7 cellular contexts compared by ENCODE assay signal in the genomic region with DNA sequence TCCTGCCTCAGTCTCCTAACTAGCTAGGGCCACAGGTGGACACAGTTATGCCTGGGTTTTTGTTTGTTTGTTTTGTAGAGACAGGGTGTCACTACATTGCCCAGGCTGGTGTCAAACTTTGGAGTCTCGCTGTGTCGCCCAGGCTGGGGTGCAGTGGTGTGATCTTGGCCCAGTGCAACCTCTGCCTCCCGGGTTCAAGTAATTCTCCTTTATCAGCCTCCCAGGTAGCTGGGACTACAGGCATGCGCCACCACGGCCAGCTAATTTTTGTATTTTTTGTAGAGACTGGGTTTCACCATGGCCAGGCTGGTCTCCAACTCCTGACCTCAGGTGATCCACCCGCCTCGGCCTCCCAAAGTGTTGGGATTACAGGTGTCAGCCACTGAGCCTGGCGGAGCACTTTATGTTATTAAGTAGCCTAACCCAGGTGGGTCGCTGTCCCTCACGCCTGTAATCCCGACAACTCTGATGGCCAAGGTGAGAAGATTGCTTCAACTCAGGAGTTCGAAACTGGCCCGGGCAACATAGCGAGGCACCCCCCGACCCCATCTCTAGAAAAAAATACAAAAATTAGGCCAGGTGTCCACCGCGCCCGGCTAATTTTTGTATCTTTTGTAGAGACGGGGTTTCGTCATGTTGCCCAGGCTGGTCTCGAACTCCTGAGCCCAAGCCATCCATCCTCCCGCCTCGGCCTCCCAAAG.
DNase-seq lines count a peak whose midpoint lies in the region; TF ChIP-seq lines count a peak whose summit lies in the region.
"Not testable (repeated sequence)": the region's sequence is repeated elsewhere in the genome, so short reads cannot be mapped to it uniquely, and the experiment has no call there.

No MANE protein-coding gene starts in this region.

- H3K4me3 Mint-ChIP-seq in activated CD4-positive, alpha-beta T cell treated with anti-CD3 and anti-CD28 coated beads, Interleukin-2, amount 10 ng/mL, durations not matched to agents 7 days and 5 days, result peak overlapping the region; percentile 99

- not testable (repeated sequence) for H3K9me3 ChIP-seq in DOHH2 (ENCODE audit: control insufficient read depth, insufficient read depth, low read length); MM.1S (replicated peaks; ENCODE audit: insufficient read depth, low read length); mesenchymal stem cell (ENCODE audit: control insufficient read depth, low read length); sigmoid colon

- not testable (repeated sequence) for H3K27me3 Mint-ChIP-seq in activated CD4-positive, alpha-beta T cell treated with anti-CD3 and anti-CD28 coated beads, Interleukin-2, amount 10 ng/mL, durations not matched to agents 7 days and 5 days

- WGBS in mesenchymal stem cell, result 96% methylated on average over 18 of the region's 23 CpGs
- 84 to 92% methylated on average over 21 of the region's 23 CpGs for WGBS in sigmoid colon, 2 donors

- TF ChIP-seq CTCF in DOHH2 (IDR thresholded peaks at IDR 0.05; ENCODE audit: low read depth, low read length, poor library complexity, severe bottlenecking); MM.1S (IDR thresholded peaks at IDR 0.05; ENCODE audit: low read length); brain microvascular endothelial cell (IDR thresholded peaks at IDR 0.05; ENCODE audit: low read depth, low read length, missing control alignments); foreskin fibroblast (IDR thresholded peaks at IDR 0.05; ENCODE audit: low read depth, low read length); sigmoid colon (IDR thresholded peaks at IDR 0.05): not testable (repeated sequence)

- not testable (repeated sequence) for H2BK120ac ChIP-seq in mesenchymal stem cell (ENCODE audit: low read depth, low read length)

- intact Hi-C loops in sigmoid colon (cut with DNase I), result loop anchor here (10.0 kb wide), 1 partner anchor 47 kb away; no protein-coding TSS in a partner anchor

- not testable (repeated sequence) for H3K36me3 ChIP-seq in DOHH2 (ENCODE audit: control insufficient read depth, low read length); MM.1S (replicated peaks; ENCODE audit: insufficient read depth, low read length); brain microvascular endothelial cell (replicated peaks); mesenchymal stem cell (ENCODE audit: control insufficient read depth in 1 of 2, insufficient read depth in 2 of 2, low read depth in 1 of 2, low read length in 2 of 2); sigmoid colon

- H3K79me2 ChIP-seq in DOHH2 (ENCODE audit: control insufficient read depth, low read length), result peaks cover 22% of the 10 kb centered on the region
- H3K79me2 ChIP-seq in MM.1S (ENCODE audit: low read length), result not testable (repeated sequence)

- H2BK12ac ChIP-seq in mesenchymal stem cell (ENCODE audit: low read length in 2 of 2), result not testable (repeated sequence)

- H3K14ac ChIP-seq in mesenchymal stem cell (ENCODE audit: low read length in 2 of 2), result not testable (repeated sequence)

- not testable (repeated sequence) for H3F3A ChIP-seq in DOHH2 (ENCODE audit: control insufficient read depth, insufficient read depth); MM.1S (ENCODE audit: insufficient read depth, low read length)

- not testable (repeated sequence) for H3K23ac ChIP-seq in mesenchymal stem cell (ENCODE audit: low read length in 2 of 2)

- not testable (repeated sequence) for H4K8ac ChIP-seq in mesenchymal stem cell (ENCODE audit: low read length)

- H3K4me2 ChIP-seq in DOHH2 (ENCODE audit: low read length), result peak overlapping the region; percentile 62
- H3K4me2 ChIP-seq in MM.1S (ENCODE audit: low read depth, low read length), result peak overlapping the region; percentile 45; the same call in 1 of the 2 replicates
- peak overlapping the region; percentile 75 for H3K4me2 ChIP-seq in mesenchymal stem cell (ENCODE audit: low read length, poor library complexity, severe bottlenecking)

- not testable (repeated sequence) for TF ChIP-seq EP300 in sigmoid colon (IDR thresholded peaks at IDR 0.05)

- not testable (repeated sequence) for H3K27ac ChIP-seq in DOHH2 (ENCODE audit: low read depth, low read length); MM.1S (ENCODE audit: low read length); mesenchymal stem cell (ENCODE audit: low read length, poor library complexity, severe bottlenecking)
- H3K27ac ChIP-seq in brain microvascular endothelial cell, result peak overlapping the region; percentile 82
- peak overlapping the region; percentile 80 to 88 (median 84) for H3K27ac ChIP-seq in sigmoid colon

- CTCF ChIA-PET in activated CD4-positive, alpha-beta T cell treated with anti-CD3 and anti-CD28 coated beads, Interleukin-2, amount 10 ng/mL, durations not matched to agents 7 days and 5 days (lab: Charles Lee), result not testable (repeated sequence)

- peaks cover 11% of the 10 kb centered on the region for H3K4me1 ChIP-seq in DOHH2 (ENCODE audit: control insufficient read depth, low read length)
- not testable (repeated sequence) for H3K4me1 ChIP-seq in MM.1S (ENCODE audit: low read length); mesenchymal stem cell (ENCODE audit: control insufficient read depth, insufficient read depth, low read depth, low read length); sigmoid colon

- not testable (repeated sequence) for H3K36me3 Mint-ChIP-seq in activated CD4-positive, alpha-beta T cell treated with anti-CD3 and anti-CD28 coated beads, Interleukin-2, amount 10 ng/mL, durations not matched to agents 7 days and 5 days (ENCODE audit: low read depth)

- H3K18ac ChIP-seq in mesenchymal stem cell (ENCODE audit: low read depth in 1 of 2, low read length in 2 of 2), result not testable (repeated sequence)

- not testable (repeated sequence) for TF ChIP-seq POLR2A in sigmoid colon (IDR thresholded peaks at IDR 0.05)

- H3K4me1 Mint-ChIP-seq in activated CD4-positive, alpha-beta T cell treated with anti-CD3 and anti-CD28 coated beads, Interleukin-2, amount 10 ng/mL, durations not matched to agents 7 days and 5 days, result peaks cover 10% of the 10 kb centered on the region

- not testable (repeated sequence) for H3K9me2 ChIP-seq in DOHH2 (replicated peaks; ENCODE audit: control insufficient read depth, low read length); MM.1S (replicated peaks; ENCODE audit: insufficient read depth, low read length)

- POLR2A ChIA-PET in activated CD4-positive, alpha-beta T cell treated with anti-CD3 and anti-CD28 coated beads, Interleukin-2, amount 10 ng/mL, durations not matched to agents 7 days and 5 days (lab: Charles Lee), result not testable (repeated sequence)

- not testable (repeated sequence) for H3K27me3 ChIP-seq in DOHH2 (ENCODE audit: control insufficient read depth, low read length); MM.1S (replicated peaks; ENCODE audit: insufficient read depth, low read length); brain microvascular endothelial cell (replicated peaks); mesenchymal stem cell (ENCODE audit: control insufficient read depth in 1 of 2, insufficient read depth in 1 of 2, low read length in 2 of 2); sigmoid colon

- not testable (repeated sequence) for H4K20me1 ChIP-seq in DOHH2 (ENCODE audit: control insufficient read depth, insufficient read depth, low read depth, low read length); MM.1S (ENCODE audit: insufficient read depth, low read length)

- not testable (repeated sequence) for H3K79me1 ChIP-seq in mesenchymal stem cell (replicated peaks; ENCODE audit: low read length, poor library complexity, severe bottlenecking)

- in situ Hi-C loops in brain microvascular endothelial cell (cut with HindIII; ENCODE audit: low pct_ligation_motif_present, low sequenced_read_pairs), result not testable (repeated sequence)

- H3K9ac ChIP-seq in MM.1S (ENCODE audit: low read length) (peak overlapping the region; percentile 79; the same call in 1 of the 2 replicates), mesenchymal stem cell (ENCODE audit: low read length) (peak overlapping the region; percentile 93)

- H3K4me3 ChIP-seq in DOHH2 (ENCODE audit: low read length) (peak overlapping the region; percentile 74), MM.1S (ENCODE audit: low read length) (peak overlapping the region; percentile 66), brain microvascular endothelial cell (ENCODE audit: low read depth, low read length) (peak overlapping the region; percentile 73), foreskin fibroblast (ENCODE audit: low read depth in 1 of 2, low read length in 2 of 2) (peak overlapping the region; percentile 58 to 68), mesenchymal stem cell (ENCODE audit: insufficient read depth in 1 of 2, low read depth in 1 of 2, low read length in 2 of 2) (peak overlapping the region in 1 of 2 experiments; percentile 83), sigmoid colon (peak overlapping the region; percentile 43 to 64 (median 62))

- not testable (repeated sequence) for H2AK5ac ChIP-seq in mesenchymal stem cell (ENCODE audit: low read length, severe bottlenecking)

- not testable (repeated sequence) for H2BK5ac ChIP-seq in mesenchymal stem cell (ENCODE audit: low read depth, low read length, poor library complexity, severe bottlenecking)

- not testable (repeated sequence) for DNase-seq in MM.1S; activated CD4-positive, alpha-beta T cell treated with anti-CD3 and anti-CD28 coated beads, Interleukin-2, amount 10 ng/mL, durations not matched to agents 7 days and 5 days; brain microvascular endothelial cell; foreskin fibroblast; mesenchymal stem cell
- peak; percentile 64 for DNase-seq in sigmoid colon

- H3K9me3 Mint-ChIP-seq in activated CD4-positive, alpha-beta T cell treated with anti-CD3 and anti-CD28 coated beads, Interleukin-2, amount 10 ng/mL, durations not matched to agents 7 days and 5 days, result not testable (repeated sequence)

- H2BK15ac ChIP-seq in mesenchymal stem cell (ENCODE audit: low read depth, poor library complexity, severe bottlenecking), result not testable (repeated sequence)

- H2AFZ ChIP-seq in MM.1S (ENCODE audit: low read length); mesenchymal stem cell (ENCODE audit: low read depth, low read length): not testable (repeated sequence)

- not testable (repeated sequence) for H3K4ac ChIP-seq in mesenchymal stem cell (ENCODE audit: low read depth in 1 of 2, low read length in 2 of 2)

- peak overlapping the region; percentile 100 for H3K27ac Mint-ChIP-seq in activated CD4-positive, alpha-beta T cell treated with anti-CD3 and anti-CD28 coated beads, Interleukin-2, amount 10 ng/mL, durations not matched to agents 7 days and 5 days

- not testable (repeated sequence) for H4K91ac ChIP-seq in mesenchymal stem cell (ENCODE audit: low read length)
